Comparison of ENCODE assay signal across 8 cellular contexts in genomic region chr5:60668715-60669304, GRCh38. TPM values are rescaled to one million over a fixed set of nuclear protein-coding genes. Genes with fewer than 3 reads are reported as not detected.
DNase-seq lines count a peak whose midpoint lies in the region; ATAC-seq, FAIRE-seq and TF ChIP-seq lines count a peak whose summit lies in the region.

No MANE protein-coding gene starts in this region.

- H3K9me3 Mint-ChIP-seq in nephron = peaks cover 3% of the 10 kb centered on the region

- H3K4me3 Mint-ChIP-seq in nephron = no peak overlapping the region

- peaks cover 33% of the 10 kb centered on the region for H3K36me3 Mint-ChIP-seq in nephron (ENCODE audit: low read depth)

- peak; percentile 62 to 78 (median 63) for TF ChIP-seq CTCF in nephron (IDR thresholded peaks at IDR 0.05; ENCODE audit: unreplicated experiment in 3 of 3)

- DNase-seq in NCI-H1436 (lab: John Stamatoyannopoulos, UW) = peak; percentile 7
- DNase-seq in NCI-H1436 treated with DMSO at 0.1 percent for 48 hours (lab: John Stamatoyannopoulos, UW) = no peak
- peak; percentile 46 for DNase-seq in M059J (ENCODE audit: low read depth)
- peak; percentile 49 for DNase-seq in cerebellar cortex (ENCODE audit: low spot score)
- DNase-seq in cortex of kidney (lab: John Stamatoyannopoulos, UW) = no peak
- DNase-seq in H54 (ENCODE audit: insufficient read length, low spot score) = no peak

- TF ChIP-seq POLR2A in H54 (IDR thresholded peaks at IDR 0.05; ENCODE audit: low read depth, low read length) = no peak

- ATAC-seq in GM19463 (IDR thresholded peaks at IDR 0.05; ENCODE audit: unreplicated experiment) = no peak

- H3K27ac Mint-ChIP-seq in nephron = peak overlapping the region in 1 of 3 experiments; percentile 66

- FAIRE-seq in H54 (lab: Jason Lieb, UNC) = no peak

- no peaks in the 10 kb centered on the region for H3K27me3 Mint-ChIP-seq in nephron (ENCODE audit: low read depth)

- H3K4me1 Mint-ChIP-seq in nephron = no peaks in the 10 kb centered on the region

RNA-seq across cellular contexts. Expression of gene DEPDC1B, which starts 31.2 kb away (rescaled TPM):
- total RNA-seq in M059J (2014; rRNA removed; shearing (Covaris generic)) = 15.9 and 27.3 TPM in 2 replicates

Comparison
In these comparisons a context has a peak if more than half of its experiments do, and no peak if none do; other contexts are left out.
1. DNase-seq: peak in NCI-H1436 (single experiment), M059J (single experiment) and cerebellar cortex (single experiment); none in NCI-H1436 treated with DMSO at 0.1 percent for 48 hours (single experiment), cortex of kidney (single experiment) and H54 (single experiment).